ENCODE assay signal across 1 cellular context in the genomic region with DNA sequence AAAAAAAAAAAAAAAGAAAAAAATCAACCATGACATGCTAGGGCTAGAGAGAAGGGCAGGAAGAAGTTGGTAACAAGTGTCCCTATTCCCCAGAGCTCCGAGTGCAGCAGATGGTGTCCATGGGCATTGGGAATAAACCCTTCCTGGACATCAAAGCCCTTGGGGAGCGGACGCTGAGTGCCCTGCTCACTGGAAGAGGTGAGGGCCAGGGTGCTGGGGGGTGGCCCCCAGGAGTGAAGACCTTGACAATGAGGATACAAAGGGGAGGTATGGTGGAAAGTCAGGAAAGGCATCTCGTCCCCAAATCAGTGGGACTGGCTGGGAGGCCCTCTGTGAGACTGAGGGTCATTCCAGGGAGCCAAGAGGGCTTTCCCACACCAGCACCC.
TF ChIP-seq lines count a peak whose summit lies in the region.

No MANE protein-coding gene starts in this region.

TF ChIP-seq in H1, 55 proteins besides CTCF, POLR2A, EP300 and RAD21:
- peak; percentile 33 for TF ChIP-seq POLR2AphosphoS5 (IDR thresholded peaks at IDR 0.05; ENCODE audit: low read depth, low read length)
- no peak for TF ChIP-seq CHD1 (IDR thresholded peaks at IDR 0.05; ENCODE audit: low read depth, low read length)
